In the genomic region with DNA sequence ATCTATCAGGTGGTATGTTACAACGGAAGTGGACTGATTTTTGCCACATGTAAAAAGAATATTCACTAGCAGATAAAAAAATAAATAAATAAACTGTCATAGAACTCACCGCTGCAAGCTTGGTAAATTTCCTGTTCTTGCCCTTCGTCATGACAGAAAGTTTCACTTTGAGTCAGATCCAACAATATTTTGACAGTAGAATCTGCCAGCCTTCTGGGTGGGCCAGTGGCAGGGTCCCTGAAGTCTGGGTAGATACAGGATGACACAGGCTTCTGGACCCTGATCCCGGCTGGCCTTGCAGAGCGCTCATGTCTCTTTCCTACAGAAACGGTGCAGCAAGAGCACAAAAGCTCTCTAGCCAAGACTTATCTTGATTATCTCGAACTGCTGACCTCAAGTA, we compare ENCODE assay signal across 17 cellular contexts.
A peak's percentile ranks its signal among the peaks of the same experiment; 100 is the strongest.
DNase-seq lines count a peak whose midpoint lies in the region; ATAC-seq and TF ChIP-seq lines count a peak whose summit lies in the region.
"Had no signal": no experiment of that assay in that cellular context is flagged by ENCODE, and none has a peak within 500 bp of the region (broad histone marks: within the 10 kb centered on the region; RNA-seq: fewer than 3 reads in every experiment).

No MANE protein-coding gene starts in this region.

- no peaks in the 10 kb centered on the region for H3K36me3 Mint-ChIP-seq in activated CD4-positive, alpha-beta T cell treated with anti-CD3 and anti-CD28 coated beads, Interleukin-2, amount 10 ng/mL, durations not matched to agents 7 days and 5 days (ENCODE audit: low read depth)
- H3K36me3 Mint-ChIP-seq in type B pancreatic cell = no peaks in the 10 kb centered on the region
- H3K36me3 Mint-ChIP-seq: WTC11 had no signal

- peak overlapping the region; percentile 32 for H3K4me3 ChIP-seq in choroid plexus epithelial cell (ENCODE audit: low read depth, low read length)
- H3K4me3 ChIP-seq: heart left ventricle had no signal

- POLR2A ChIA-PET in activated CD4-positive, alpha-beta T cell treated with anti-CD3 and anti-CD28 coated beads, Interleukin-2, amount 10 ng/mL, durations not matched to agents 7 days and 5 days (lab: Charles Lee) = no interaction called here

- peaks cover 4% of the 10 kb centered on the region for H3K27me3 Mint-ChIP-seq in activated CD4-positive, alpha-beta T cell treated with anti-CD3 and anti-CD28 coated beads, Interleukin-2, amount 10 ng/mL, durations not matched to agents 7 days and 5 days
- no peaks in the 10 kb centered on the region for H3K27me3 Mint-ChIP-seq in type B pancreatic cell

- H3K9me3 Mint-ChIP-seq in activated CD4-positive, alpha-beta T cell treated with anti-CD3 and anti-CD28 coated beads, Interleukin-2, amount 10 ng/mL, durations not matched to agents 7 days and 5 days = no peaks in the 10 kb centered on the region
- no peaks in the 10 kb centered on the region for H3K9me3 Mint-ChIP-seq in type B pancreatic cell
- H3K9me3 Mint-ChIP-seq: WTC11 had no signal

- DNase-seq in activated CD4-positive, alpha-beta T cell treated with anti-CD3 and anti-CD28 coated beads, Interleukin-2, amount 10 ng/mL, durations not matched to agents 7 days and 5 days = peak; percentile 9
- DNase-seq in activated CD4-positive, alpha-beta T cell treated with anti-CD3 and anti-CD28 coated beads, Interleukin-2, amount 50 U/mL, for 4 hours = no peak
- DNase-seq in choroid plexus epithelial cell (ENCODE audit: low read depth) (no peak), DMS153 treated with DMSO at 0.1 percent for 48 hours (lab: John Stamatoyannopoulos, UW; ENCODE audit: unreplicated experiment) (no peak), type B pancreatic cell (ENCODE audit: extremely low spot score, unreplicated experiment) (no peak), epidermal melanocyte (ENCODE audit: insufficient read length, low spot score) (no peak)
- DNase-seq: 8988T; heart left ventricle; left ventricle myocardium superior; NCI-H146; NK-92 treated with Interleukin-12 subunit alpha and Interleukin-12 subunit beta, amount 100 ng/mL, for 24 hours; trophoblast cell had no signal

- peak; percentile 80 for ATAC-seq in GM21529 (IDR thresholded peaks at IDR 0.05; ENCODE audit: unreplicated experiment)
- peak; percentile 78 for ATAC-seq in HG03175 (IDR thresholded peaks at IDR 0.05; ENCODE audit: unreplicated experiment)
- ATAC-seq: HCT116, heart left ventricle, HepG2, left ventricle myocardium superior, WTC11 had no signal

- no peak overlapping the region for H3K4me3 Mint-ChIP-seq in activated CD4-positive, alpha-beta T cell treated with anti-CD3 and anti-CD28 coated beads, Interleukin-2, amount 10 ng/mL, durations not matched to agents 7 days and 5 days
- no peak overlapping the region for H3K4me3 Mint-ChIP-seq in type B pancreatic cell
- H3K4me3 Mint-ChIP-seq: WTC11 had no signal

- CTCF ChIA-PET in activated CD4-positive, alpha-beta T cell treated with anti-CD3 and anti-CD28 coated beads, Interleukin-2, amount 10 ng/mL, durations not matched to agents 7 days and 5 days (lab: Charles Lee) = interaction anchor here (0.6 to 1.8 kb wide), 3 partner anchors 20 to 377 kb away, joined by 3 to 4 read pairs (median 3); no protein-coding TSS in a partner anchor

- peaks cover 14% of the 10 kb centered on the region for H3K4me1 Mint-ChIP-seq in activated CD4-positive, alpha-beta T cell treated with anti-CD3 and anti-CD28 coated beads, Interleukin-2, amount 10 ng/mL, durations not matched to agents 7 days and 5 days
- H3K4me1 Mint-ChIP-seq in type B pancreatic cell (ENCODE audit: unreplicated experiment) = peaks cover 9% of the 10 kb centered on the region
- H3K4me1 Mint-ChIP-seq: WTC11 had no signal

- no peak overlapping the region for H3K27ac Mint-ChIP-seq in activated CD4-positive, alpha-beta T cell treated with anti-CD3 and anti-CD28 coated beads, Interleukin-2, amount 10 ng/mL, durations not matched to agents 7 days and 5 days
- no peak overlapping the region for H3K27ac Mint-ChIP-seq in type B pancreatic cell
- H3K27ac Mint-ChIP-seq: WTC11 had no signal

- TF ChIP-seq CTCF in choroid plexus epithelial cell (conservative IDR thresholded peaks at IDR 0.05; ENCODE audit: low read depth, low read length) = no peak
- no peak for TF ChIP-seq CTCF in type B pancreatic cell (conservative IDR thresholded peaks at IDR 0.05)
